ENCODE assay signal across 27 cellular contexts in the genomic region with DNA sequence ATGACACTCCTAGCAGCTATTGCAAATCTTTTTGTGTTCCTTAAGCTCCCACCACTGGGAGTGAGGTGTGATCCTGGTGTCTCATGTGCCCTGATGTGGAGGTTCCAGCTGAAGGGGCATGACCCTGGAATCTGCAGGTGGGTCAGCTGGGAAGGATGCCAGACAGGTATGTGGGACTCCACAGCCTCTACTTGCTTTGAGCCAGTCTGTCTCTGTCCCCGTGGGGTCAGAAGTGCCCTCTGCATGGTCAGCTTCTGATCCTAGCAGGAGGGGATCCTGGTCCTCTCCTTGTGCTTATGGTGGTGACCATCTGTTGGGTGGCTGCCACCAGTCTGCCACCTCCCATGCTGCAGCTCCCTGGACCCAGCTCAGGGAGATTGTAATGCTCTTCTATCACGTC.
"Had no signal": no experiment of that assay in that cellular context is flagged by ENCODE, and none has a peak within 500 bp of the region (broad histone marks: within the 10 kb centered on the region; RNA-seq: fewer than 3 reads in every experiment).

No MANE protein-coding gene starts in this region.

- H3K27ac ChIP-seq: left ventricle myocardium inferior, neural progenitor cell, neutrophil, ovary, skin epidermis, tibial nerve, upper lobe of left lung had no signal

- H3K27ac Mint-ChIP-seq: immature natural killer cell; mesothelial cell of epicardium; natural killer cell; nephron progenitor cell; progenitor cell of endocrine pancreas; stimulated activated naive CD8-positive, alpha-beta T cell treated with anti-CD3 and anti-CD28 coated beads, Interleukin-15, amount 100 ng/mL, for 72 hours had no signal

- H3K4me3 ChIP-seq: left ventricle myocardium inferior, lung, neural progenitor cell, ovary, skin epidermis, tibial nerve, upper lobe of left lung had no signal

- DNase-seq: hypothalamus; immature natural killer cell; kidney; left colon; left ventricle myocardium inferior; naive B cell; natural killer cell; nephron progenitor cell; occipital lobe; ovary; stimulated activated CD4-positive, alpha-beta T cell treated with anti-CD3 and anti-CD28 coated beads, Interleukin-12 subunit alpha, Interleukin-12 subunit beta, amount 100 ng/mL, for 4 hours; stimulated activated CD4-positive, alpha-beta T cell treated with anti-CD3 and anti-CD28 coated beads, Interleukin-15, amount 100 ng/mL, for 24 hours; stimulated activated CD4-positive, alpha-beta T cell treated with anti-CD3 and anti-CD28 coated beads, Interleukin-2, amount 100 ng/mL, for 24 hours; stimulated activated CD4-positive, alpha-beta T cell treated with anti-CD3 and anti-CD28 coated beads, Interleukin-4, amount 100 ng/mL, for 1 hour; stimulated activated naive CD4-positive, alpha-beta T cell treated with Interleukin-2 at 50 U/mL for 16 hours; stimulated activated naive CD8-positive, alpha-beta T cell treated with anti-CD3 and anti-CD28 coated beads, Interleukin-15, amount 100 ng/mL, for 72 hours; substantia nigra; upper lobe of left lung had no signal

- H3K36me3 ChIP-seq: left ventricle myocardium inferior, neural progenitor cell, neutrophil, ovary, tibial nerve, upper lobe of left lung had no signal

- H3K9me3 ChIP-seq: neutrophil, ovary had no signal

- ATAC-seq: left colon; natural killer cell; sciatic nerve; stimulated activated naive CD8-positive, alpha-beta T cell treated with anti-CD3 and anti-CD28 coated beads, Interleukin-15, amount 100 ng/mL, for 72 hours had no signal

- H3K27me3 ChIP-seq: ovary, tibial nerve, upper lobe of left lung had no signal

- H3K36me3 Mint-ChIP-seq: mesothelial cell of epicardium, natural killer cell, neural progenitor cell had no signal

- H3K9me3 Mint-ChIP-seq: natural killer cell had no signal

- FAIRE-seq: islet of Langerhans, kidney had no signal

- H3K4me3 Mint-ChIP-seq: immature natural killer cell; mesothelial cell of epicardium; natural killer cell; nephron progenitor cell; neural progenitor cell; stimulated activated naive CD8-positive, alpha-beta T cell treated with anti-CD3 and anti-CD28 coated beads, Interleukin-15, amount 100 ng/mL, for 72 hours had no signal

- H3K4me1 Mint-ChIP-seq: immature natural killer cell; naive B cell; stimulated activated naive CD8-positive, alpha-beta T cell treated with anti-CD3 and anti-CD28 coated beads, Interleukin-15, amount 100 ng/mL, for 72 hours had no signal
